ENCODE assay signal across 16 cellular contexts in genomic region chr6:56188429-56188828, GRCh38. TPM values are rescaled to one million over a fixed set of nuclear protein-coding genes. Genes with fewer than 3 reads are reported as not detected.
DNase-seq lines count a peak whose midpoint lies in the region; TF ChIP-seq lines count a peak whose summit lies in the region.
"Had no signal": no experiment of that assay in that cellular context is flagged by ENCODE, and none has a peak within 500 bp of the region (broad histone marks: within the 10 kb centered on the region; RNA-seq: fewer than 3 reads in every experiment).

No MANE protein-coding gene starts in this region.

- no peak overlapping the region for H3K4me3 ChIP-seq in endodermal cell (ENCODE audit: low read length)
- H3K4me3 ChIP-seq in sigmoid colon, result no peak overlapping the region
- no peak overlapping the region for H3K4me3 ChIP-seq in effector memory CD4-positive, alpha-beta T cell (ENCODE audit: insufficient read depth, low read depth, low read length, poor library complexity, severe bottlenecking)
- H3K4me3 ChIP-seq: BLaER1, HAP-1 had no signal

- H3K9ac ChIP-seq in endodermal cell (ENCODE audit: extremely low read depth, low read length, poor library complexity, severe bottlenecking), result no peak overlapping the region
- H3K9ac ChIP-seq: BLaER1 had no signal

- intact Hi-C loops in sigmoid colon (cut with DNase I), result no loop called here

- H3K4me3 Mint-ChIP-seq in endodermal cell, result no peak overlapping the region

- H3K4me1 ChIP-seq in endodermal cell (ENCODE audit: control insufficient read depth, insufficient read depth, low read length) (no peaks in the 10 kb centered on the region), sigmoid colon (peaks cover 0 to 6% (median 0%) of the 10 kb centered on the region in 4 donors)
- no peaks in the 10 kb centered on the region for H3K4me1 ChIP-seq in effector memory CD4-positive, alpha-beta T cell (ENCODE audit: control insufficient read depth, insufficient read depth, low read length, poor library complexity, severe bottlenecking)
- H3K4me1 ChIP-seq: BLaER1, HAP-1 had no signal

- H3K27me3 ChIP-seq in endodermal cell (ENCODE audit: control insufficient read depth, insufficient read depth, low read length, poor library complexity, severe bottlenecking) (no peaks in the 10 kb centered on the region), sigmoid colon (no peaks in the 10 kb centered on the region)
- no peaks in the 10 kb centered on the region for H3K27me3 ChIP-seq in effector memory CD4-positive, alpha-beta T cell (replicated peaks; ENCODE audit: control insufficient read depth, insufficient read depth, low read length, poor library complexity, severe bottlenecking)
- H3K27me3 ChIP-seq: BLaER1 had no signal

- no peak for TF ChIP-seq EP300 in sigmoid colon (IDR thresholded peaks at IDR 0.05)

- TF ChIP-seq POLR2A in sigmoid colon (IDR thresholded peaks at IDR 0.05), result no peak

- H3K36me3 ChIP-seq in endodermal cell (ENCODE audit: control insufficient read depth, insufficient read depth, low read length) (no peaks in the 10 kb centered on the region), sigmoid colon (no peaks in the 10 kb centered on the region)
- no peaks in the 10 kb centered on the region for H3K36me3 ChIP-seq in effector memory CD4-positive, alpha-beta T cell (ENCODE audit: control insufficient read depth, insufficient read depth, low read length)
- H3K36me3 ChIP-seq: BLaER1, HAP-1 had no signal

- H3K9me3 Mint-ChIP-seq in endodermal cell, result peaks cover 14% of the 10 kb centered on the region

- no peak overlapping the region for H3K27ac Mint-ChIP-seq in endodermal cell

- H3K27ac ChIP-seq in endodermal cell (ENCODE audit: low read depth, low read length) (no peak overlapping the region), sigmoid colon (no peak overlapping the region)
- no peak overlapping the region for H3K27ac ChIP-seq in effector memory CD4-positive, alpha-beta T cell (ENCODE audit: insufficient read depth, low read length, poor library complexity, severe bottlenecking)
- H3K27ac ChIP-seq: BLaER1, HL-60 had no signal

- TF ChIP-seq CTCF in endodermal cell (conservative IDR thresholded peaks at IDR 0.05), result no peak
- TF ChIP-seq CTCF in sigmoid colon (IDR thresholded peaks at IDR 0.05), result no peak

- 93 to 98% methylated on average over 6 to 9 of the region's 9 CpGs for WGBS in endodermal cell (ENCODE audit: insufficient coverage in 1 of 2, insufficient read length in 1 of 2), 2 experiments
- WGBS in sigmoid colon, 2 donors, result 86 to 89% methylated on average over 9 of the region's 9 CpGs

- DNase-seq in COLO668 (lab: John Stamatoyannopoulos, UW; ENCODE audit: unreplicated experiment), result peak; percentile 0
- peak; percentile 16 for DNase-seq in NCI-H69 (lab: John Stamatoyannopoulos, UW)
- DNase-seq in endodermal cell, result peak; percentile 40
- peak; percentile 48 for DNase-seq in sigmoid colon
- DNase-seq in stimulated activated CD4-positive, alpha-beta T cell treated with anti-CD3 and anti-CD28 coated beads, Interleukin-4, amount 100 ng/mL, for 4 hours, result no peak
- no peak for DNase-seq in effector memory CD4-positive, alpha-beta T cell
- DNase-seq in activated naive CD4-positive, alpha-beta T cell treated with Interleukin-2 at 50 U/mL for 16 hours, result no peak
- DNase-seq: 8988T, AML-193, Calu3, DMS 273 treated with DMSO at 0.1 percent for 48 hours, DMS79 treated with DMSO at 0.1 percent for 48 hours, EL had no signal

- no peaks in the 10 kb centered on the region for H3K27me3 Mint-ChIP-seq in endodermal cell (ENCODE audit: insufficient read depth)

- no peaks in the 10 kb centered on the region for H3K36me3 Mint-ChIP-seq in endodermal cell (ENCODE audit: low read depth)

- H3K4me1 Mint-ChIP-seq in endodermal cell, result no peaks in the 10 kb centered on the region

- no peaks in the 10 kb centered on the region for H3K9me3 ChIP-seq in endodermal cell (ENCODE audit: control insufficient read depth, low read length)
- no peaks in the 10 kb centered on the region for H3K9me3 ChIP-seq in sigmoid colon
- H3K9me3 ChIP-seq in effector memory CD4-positive, alpha-beta T cell (ENCODE audit: control insufficient read depth, low read length), result no peaks in the 10 kb centered on the region
- H3K9me3 ChIP-seq: BLaER1, HAP-1 had no signal

RNA-seq across cellular contexts. Expression of gene COL21A1, which starts 59.0 kb away (rescaled TPM):
- total RNA-seq in endodermal cell (1 to 10 TPM in 1 of 2 donors, under 1 TPM in 1; 0.71 to 1.9 TPM), sigmoid colon (100 to 1,000 TPM in 1 of 4 donors, 10 to 100 TPM in 3; 21.6 to 110 (median 48.9) TPM)
- polyA plus RNA-seq in endodermal cell (2013, experiment 1 of 2), result 1.5 TPM
- polyA plus RNA-seq in endodermal cell (2013, experiment 2 of 2), result 0.79 TPM
- 1 to 10 TPM in 1 of 3 donors, not detected in 2; 1.9 TPM for polyA plus RNA-seq in sigmoid colon

Comparison
In these comparisons a context has a peak if more than half of its experiments do, and no peak if none do; other contexts are left out.
1. DNase-seq: peak in COLO668 (single experiment), NCI-H69 (single experiment), endodermal cell (single experiment) and sigmoid colon (single experiment); none in stimulated activated CD4-positive, alpha-beta T cell treated with anti-CD3 and anti-CD28 coated beads, Interleukin-4, amount 100 ng/mL, for 4 hours (0 of 2), effector memory CD4-positive, alpha-beta T cell (0 of 3) and activated naive CD4-positive, alpha-beta T cell treated with Interleukin-2 at 50 U/mL for 16 hours (single experiment).
2. RNA of gene COL21A1, which starts 59.0 kb away (total RNA-seq): 21.6 to 110 TPM in sigmoid colon; 0.71 to 1.9 TPM in endodermal cell; every median in the first group is over 4 times any median in the second.